Comparison of ENCODE assay signal across 8 cellular contexts in genomic region chr12:106301611-106302321, GRCh38. TPM values are rescaled to one million over a fixed set of nuclear protein-coding genes. Genes with fewer than 3 reads are reported as not detected.
DNase-seq lines count a peak whose midpoint lies in the region; ATAC-seq lines count a peak whose summit lies in the region.

No MANE protein-coding gene starts in this region.

- CTCF ChIA-PET in activated CD4-positive, alpha-beta memory T cell treated with anti-CD3 and anti-CD28 coated beads for 36 hours (lab: Charles Lee) = interaction anchor here (1.6 to 4.6 kb wide), 5 partner anchors 12 to 76 kb away, joined by 3 to 21 read pairs (median 5); partner anchors contain the start of gene POLR3B

- peaks cover 45% of the 10 kb centered on the region for H3K4me1 Mint-ChIP-seq in activated CD4-positive, alpha-beta memory T cell treated with anti-CD3 and anti-CD28 coated beads for 36 hours (ENCODE audit: low read depth)
- peaks cover 44% of the 10 kb centered on the region for H3K4me1 Mint-ChIP-seq in memory B cell

- H3K4me1 ChIP-seq in duodenal mucosa (ENCODE audit: control insufficient read depth in 1 of 2, insufficient read depth in 2 of 2, low read length in 2 of 2) = peaks cover 14 to 22% of the 10 kb centered on the region in 2 donors

- peak; percentile 58 for ATAC-seq in HG03060 (IDR thresholded peaks at IDR 0.05; ENCODE audit: low read depth, unreplicated experiment)
- ATAC-seq in memory B cell (ENCODE audit: low read depth) = peak; percentile 60

- peak overlapping the region; percentile 81 for H3K4me3 Mint-ChIP-seq in activated CD4-positive, alpha-beta memory T cell treated with anti-CD3 and anti-CD28 coated beads for 36 hours
- H3K4me3 Mint-ChIP-seq in memory B cell = peak overlapping the region; percentile 84

- H3K9ac ChIP-seq in duodenal mucosa (ENCODE audit: low read depth in 1 of 2, low read length in 2 of 2) = peak overlapping the region; percentile 69 to 78

- no peaks in the 10 kb centered on the region for H3K27me3 ChIP-seq in duodenal mucosa (ENCODE audit: control insufficient read depth in 1 of 2, insufficient read depth in 2 of 2, low read length in 2 of 2)

- peak overlapping the region; percentile 74 to 85 for H3K4me3 ChIP-seq in duodenal mucosa (ENCODE audit: low read depth in 1 of 2, low read length in 2 of 2)

- H3K9me3 ChIP-seq in duodenal mucosa (ENCODE audit: control insufficient read depth in 1 of 2, low read length in 2 of 2) = no peaks in the 10 kb centered on the region

- no peaks in the 10 kb centered on the region for H3K36me3 ChIP-seq in duodenal mucosa (ENCODE audit: control insufficient read depth in 1 of 2, insufficient read depth in 2 of 2, low read length in 2 of 2)

- H3K27ac ChIP-seq in duodenal mucosa (ENCODE audit: low read depth, low read length) = peak overlapping the region; percentile 88

- no peaks in the 10 kb centered on the region for H3K9me3 Mint-ChIP-seq in activated CD4-positive, alpha-beta memory T cell treated with anti-CD3 and anti-CD28 coated beads for 36 hours
- H3K9me3 Mint-ChIP-seq in memory B cell = no peaks in the 10 kb centered on the region

- POLR2A ChIA-PET in activated CD4-positive, alpha-beta memory T cell treated with anti-CD3 and anti-CD28 coated beads for 36 hours (lab: Charles Lee) = interaction anchor here (0.9 to 2.7 kb wide), 2 partner anchors 13 to 56 kb away, joined by 3 to 10 read pairs; partner anchors contain the start of gene POLR3B

- H3K27me3 Mint-ChIP-seq in activated CD4-positive, alpha-beta memory T cell treated with anti-CD3 and anti-CD28 coated beads for 36 hours = no peaks in the 10 kb centered on the region
- no peaks in the 10 kb centered on the region for H3K27me3 Mint-ChIP-seq in memory B cell

- H3K27ac Mint-ChIP-seq in activated CD4-positive, alpha-beta memory T cell treated with anti-CD3 and anti-CD28 coated beads for 36 hours = peak overlapping the region; percentile 99
- peak overlapping the region; percentile 99 for H3K27ac Mint-ChIP-seq in memory B cell

- DNase-seq in SKM-1 treated with dmso at 0.1 percent for 144 hours (lab: John Stamatoyannopoulos, UW; ENCODE audit: unreplicated experiment) (peak; percentile 13), SKM-1 (lab: John Stamatoyannopoulos, UW; ENCODE audit: unreplicated experiment) (no peak), NCI-H446 treated with DMSO at 0.1 percent for 48 hours (lab: John Stamatoyannopoulos, UW) (peak; percentile 12), memory B cell (ENCODE audit: low spot score in 2 of 2) (peak; percentile 85 to 86)
- DNase-seq in activated CD4-positive, alpha-beta memory T cell treated with anti-CD3 and anti-CD28 coated beads for 36 hours = peak; percentile 76
- DNase-seq in stimulated activated CD8-positive, alpha-beta memory T cell treated with anti-CD3 and anti-CD28 coated beads, Interleukin-15, amount 100 ng/mL, for 48 hours (ENCODE audit: low read depth in 2 of 2) = peak; percentile 15 to 21

- no peaks in the 10 kb centered on the region for H3K36me3 Mint-ChIP-seq in activated CD4-positive, alpha-beta memory T cell treated with anti-CD3 and anti-CD28 coated beads for 36 hours
- peaks cover 14% of the 10 kb centered on the region for H3K36me3 Mint-ChIP-seq in memory B cell

- intact Hi-C loops in activated CD4-positive, alpha-beta memory T cell treated with anti-CD3 and anti-CD28 coated beads for 36 hours (cut with micrococcal nuclease) = loop anchor here (1.0 to 10.0 kb wide), 4 partner anchors 52 to 1383 kb away; partner anchors contain the start of genes CRY1 and PWP1

RNA-seq across cellular contexts. Expression of gene TCP11L2, which starts 0.8 kb away (rescaled TPM):
- 10 to 100 TPM in 1 of 2 experiments, 1 to 10 TPM in 1; 8.8 to 10.3 TPM for total RNA-seq in activated CD4-positive, alpha-beta memory T cell treated with anti-CD3 and anti-CD28 coated beads for 36 hours

RNA-seq across cellular contexts. Expression of gene CKAP4, which starts 53.9 kb away (rescaled TPM):
- total RNA-seq in activated CD4-positive, alpha-beta memory T cell treated with anti-CD3 and anti-CD28 coated beads for 36 hours = 10 to 100 TPM; 18.5 to 19.0 TPM

RNA-seq across cellular contexts. Expression of gene POLR3B, which starts 55.8 kb away (rescaled TPM):
- 1 to 10 TPM; 6.2 to 7.3 TPM for total RNA-seq in activated CD4-positive, alpha-beta memory T cell treated with anti-CD3 and anti-CD28 coated beads for 36 hours
